29 cellular contexts compared by ENCODE assay signal in genomic region chr14:45531022-45531421, GRCh38.
"Had no signal": no experiment of that assay in that cellular context is flagged by ENCODE, and none has a peak within 500 bp of the region (broad histone marks: within the 10 kb centered on the region; RNA-seq: fewer than 3 reads in every experiment).

No MANE protein-coding gene starts in this region.

- H3K36me3 Mint-ChIP-seq: stimulated activated effector memory CD8-positive, alpha-beta T cell treated with anti-CD3 and anti-CD28 coated beads, Interleukin-12 subunit alpha, Interleukin-12 subunit beta, amount 100 ng/mL, for 72 hours; stimulated activated memory B cell treated with anti-CD40 and anti-IgM and Interleukin-4, amounts not matched to agents 10 μg/mL and 1 μg/mL and 100 μg/mL, for 72 hours; stimulated activated naive B cell treated with anti-CD40 and anti-IgM and Interleukin-4, amounts not matched to agents 10 μg/mL and 1 μg/mL and 100 μg/mL, for 72 hours; type B pancreatic cell had no signal

- H3K4me1 Mint-ChIP-seq: stimulated activated effector memory CD8-positive, alpha-beta T cell treated with anti-CD3 and anti-CD28 coated beads, Interleukin-12 subunit alpha, Interleukin-12 subunit beta, amount 100 ng/mL, for 72 hours; stimulated activated memory B cell treated with anti-CD40 and anti-IgM and Interleukin-4, amounts not matched to agents 10 μg/mL and 1 μg/mL and 100 μg/mL, for 72 hours; stimulated activated naive B cell treated with anti-CD40 and anti-IgM and Interleukin-4, amounts not matched to agents 10 μg/mL and 1 μg/mL and 100 μg/mL, for 72 hours; stimulated activated naive CD8-positive, alpha-beta T cell treated with anti-CD3 and anti-CD28 coated beads, Interleukin-15, amount 100 ng/mL, for 72 hours had no signal

- H3K4me3 ChIP-seq: stomach, suprapubic skin, testis, thoracic aorta, thyroid gland, tibial artery, tibial nerve, transverse colon, upper lobe of left lung, upper lobe of right lung, uterus, vagina had no signal

- H3K27me3 ChIP-seq: stomach, suprapubic skin, testis, thyroid gland, tibial artery, tibial nerve, transverse colon, upper lobe of left lung, upper lobe of right lung, uterus, vagina had no signal

- H3K36me3 ChIP-seq: stomach, suprapubic skin, thoracic aorta, thyroid gland, tibial artery, tibial nerve, transverse colon, upper lobe of left lung, upper lobe of right lung, uterus, vagina had no signal

- H3K9me3 Mint-ChIP-seq: type B pancreatic cell had no signal

- H3K27ac ChIP-seq: stomach, suprapubic skin, testis, thoracic aorta, thyroid gland, tibial artery, tibial nerve, transverse colon, upper lobe of left lung, upper lobe of right lung, uterus, vagina had no signal

- H3K4me3 Mint-ChIP-seq: stimulated activated effector memory CD8-positive, alpha-beta T cell treated with anti-CD3 and anti-CD28 coated beads, Interleukin-12 subunit alpha, Interleukin-12 subunit beta, amount 100 ng/mL, for 72 hours; stimulated activated memory B cell treated with anti-CD40 and anti-IgM and Interleukin-4, amounts not matched to agents 10 μg/mL and 1 μg/mL and 100 μg/mL, for 72 hours; stimulated activated naive B cell treated with anti-CD40 and anti-IgM and Interleukin-4, amounts not matched to agents 10 μg/mL and 1 μg/mL and 100 μg/mL, for 72 hours; stimulated activated naive CD8-positive, alpha-beta T cell treated with anti-CD3 and anti-CD28 coated beads, Interleukin-15, amount 100 ng/mL, for 72 hours; stimulated activated naive CD8-positive, alpha-beta T cell treated with anti-CD3 and anti-CD28 coated beads, Interleukin-15, Interleukin-2, amounts not matched to agents 100 ng/mL and 50 ng/mL, for 24 hours; type B pancreatic cell had no signal

- H3K27me3 Mint-ChIP-seq: stimulated activated memory B cell treated with anti-CD40 and anti-IgM and Interleukin-4, amounts not matched to agents 10 μg/mL and 1 μg/mL and 100 μg/mL, for 72 hours; stimulated activated naive B cell treated with anti-CD40 and anti-IgM and Interleukin-4, amounts not matched to agents 10 μg/mL and 1 μg/mL and 100 μg/mL, for 72 hours; stimulated activated naive CD8-positive, alpha-beta T cell treated with anti-CD3 and anti-CD28 coated beads, Interleukin-15, amount 100 ng/mL, for 72 hours; stimulated activated naive CD8-positive, alpha-beta T cell treated with anti-CD3 and anti-CD28 coated beads, Interleukin-15, Interleukin-2, amounts not matched to agents 100 ng/mL and 50 ng/mL, for 24 hours had no signal

- H3K9me3 ChIP-seq: testis, thoracic aorta, thyroid gland, tibial artery, upper lobe of right lung, uterus, vagina had no signal

- DNase-seq: stimulated activated CD4-positive, alpha-beta T cell treated with anti-CD3 and anti-CD28 coated beads, Interleukin-2, amount 100 ng/mL, for 48 hours; stimulated activated CD4-positive, alpha-beta T cell treated with anti-CD3 and anti-CD28 coated beads, Interleukin-4, amount 100 ng/mL, for 1 hour; stimulated activated CD4-positive, alpha-beta T cell treated with anti-CD3 and anti-CD28 coated beads, Interleukin-4, amount 100 ng/mL, for 24 hours; stimulated activated CD4-positive, alpha-beta T cell treated with anti-CD3 and anti-CD28 coated beads, Interleukin-4, amount 100 ng/mL, for 4 hours; stimulated activated CD8-positive, alpha-beta memory T cell treated with anti-CD3 and anti-CD28 coated beads, Interleukin-4, amount 100 ng/mL, for 48 hours; stimulated activated naive B cell treated with anti-CD40 and anti-IgM and Interleukin-4, amounts not matched to agents 10 μg/mL and 1 μg/mL and 100 μg/mL, for 72 hours; stimulated activated naive CD4-positive, alpha-beta T cell; stimulated activated naive CD4-positive, alpha-beta T cell treated with Interleukin-2 at 50 U/mL for 16 hours; stimulated activated naive CD8-positive, alpha-beta T cell treated with anti-CD3 and anti-CD28 coated beads, Interleukin-15, amount 100 ng/mL, for 72 hours; stimulated activated naive CD8-positive, alpha-beta T cell treated with anti-CD3 and anti-CD28 coated beads, Interleukin-15, Interleukin-2, amounts not matched to agents 100 U/mL and 50 U/mL, for 24 hours; stomach; substantia nigra; testis; thyroid gland; tibial artery; transverse colon; trophoblast cell; upper lobe of left lung; upper lobe of right lung; uterus had no signal

- FAIRE-seq: urothelium cell line had no signal

- H3K4me1 ChIP-seq: stomach, suprapubic skin, testis, thyroid gland, tibial artery, tibial nerve, transverse colon, upper lobe of left lung, upper lobe of right lung, uterus, vagina had no signal

- H3K27ac Mint-ChIP-seq: stimulated activated effector memory CD8-positive, alpha-beta T cell treated with anti-CD3 and anti-CD28 coated beads, Interleukin-12 subunit alpha, Interleukin-12 subunit beta, amount 100 ng/mL, for 72 hours; stimulated activated memory B cell treated with anti-CD40 and anti-IgM and Interleukin-4, amounts not matched to agents 10 μg/mL and 1 μg/mL and 100 μg/mL, for 72 hours; stimulated activated naive B cell treated with anti-CD40 and anti-IgM and Interleukin-4, amounts not matched to agents 10 μg/mL and 1 μg/mL and 100 μg/mL, for 72 hours; stimulated activated naive CD8-positive, alpha-beta T cell treated with anti-CD3 and anti-CD28 coated beads, Interleukin-15, amount 100 ng/mL, for 72 hours; stimulated activated naive CD8-positive, alpha-beta T cell treated with anti-CD3 and anti-CD28 coated beads, Interleukin-15, Interleukin-2, amounts not matched to agents 100 ng/mL and 50 ng/mL, for 24 hours; type B pancreatic cell had no signal

- ATAC-seq: stimulated activated effector memory CD8-positive, alpha-beta T cell treated with anti-CD3 and anti-CD28 coated beads, Interleukin-12 subunit alpha, Interleukin-12 subunit beta, amount 100 ng/mL, for 72 hours; stimulated activated memory B cell treated with anti-CD40 and anti-IgM and Interleukin-4, amounts not matched to agents 10 μg/mL and 1 μg/mL and 100 μg/mL, for 72 hours; stimulated activated naive B cell treated with anti-CD40 and anti-IgM and Interleukin-4, amounts not matched to agents 10 μg/mL and 1 μg/mL and 100 μg/mL, for 72 hours; stimulated activated naive CD8-positive, alpha-beta T cell treated with anti-CD3 and anti-CD28 coated beads, Interleukin-15, amount 100 ng/mL, for 72 hours; stimulated activated naive CD8-positive, alpha-beta T cell treated with anti-CD3 and anti-CD28 coated beads, Interleukin-15, Interleukin-2, amounts not matched to agents 100 U/mL and 50 U/mL, for 24 hours; upper lobe of right lung had no signal
